ENCODE assay signal across 22 cellular contexts in genomic region chr4:133474511-133474910, GRCh38.
DNase-seq lines count a peak whose midpoint lies in the region; ATAC-seq, FAIRE-seq and TF ChIP-seq lines count a peak whose summit lies in the region.
"Had no signal": no experiment of that assay in that cellular context is flagged by ENCODE, and none has a peak within 500 bp of the region (broad histone marks: within the 10 kb centered on the region; RNA-seq: fewer than 3 reads in every experiment).

No MANE protein-coding gene starts in this region.

- H3K4me1 Mint-ChIP-seq in neural progenitor cell, result peaks cover 20% of the 10 kb centered on the region
- H3K4me1 Mint-ChIP-seq: B cell had no signal

- H3K27me3 Mint-ChIP-seq in neural progenitor cell (ENCODE audit: insufficient read depth, low read depth), result no peaks in the 10 kb centered on the region
- H3K27me3 Mint-ChIP-seq: B cell had no signal

- H3K9me3 ChIP-seq in HAP-1 (no peaks in the 10 kb centered on the region), H1 (ENCODE audit: insufficient read depth in 2 of 2, low read depth in 1 of 2, low read length in 1 of 2) (no peaks in the 10 kb centered on the region), neural progenitor cell (ENCODE audit: low read depth) (no peaks in the 10 kb centered on the region), right atrium auricular region (no peaks in the 10 kb centered on the region)
- H3K9me3 ChIP-seq: BLaER1 treated with 17β-estradiol and CSF1 and Interleukin-3, amounts not matched to agents 10 nM and 100 nM had no signal

- 37% methylated on average over 3 of the region's 3 CpGs; no CpG with 5 or more reads in 1 of the 2 experiments for WGBS in H1 (ENCODE audit: extremely low coverage in 1 of 2, insufficient coverage in 1 of 2, insufficient read length in 1 of 2, insufficient replicate concordance in 2 of 2, low coverage in 1 of 2, low lambda C conversion rate in 2 of 2, missing lambda C conversion rate in 1 of 2), 2 experiments

- H3K56ac ChIP-seq in H1 (replicated peaks; ENCODE audit: insufficient read length, low read depth, low read length), result no peak overlapping the region

- no peaks in the 10 kb centered on the region for H3K36me3 ChIP-seq in HAP-1 (replicated peaks)
- no peaks in the 10 kb centered on the region for H3K36me3 ChIP-seq in H1 (ENCODE audit: control insufficient read depth in 2 of 4, insufficient read depth in 4 of 4, low read length in 3 of 4)
- H3K36me3 ChIP-seq in neural progenitor cell, result no peaks in the 10 kb centered on the region
- no peaks in the 10 kb centered on the region for H3K36me3 ChIP-seq in right atrium auricular region
- H3K36me3 ChIP-seq: BLaER1 treated with 17β-estradiol and CSF1 and Interleukin-3, amounts not matched to agents 10 nM and 100 nM had no signal

- H3K79me2 ChIP-seq in H1 (ENCODE audit: control insufficient read depth in 1 of 2, insufficient read depth in 2 of 2, low read length in 2 of 2), result no peaks in the 10 kb centered on the region
- H3K79me2 ChIP-seq in neural progenitor cell (ENCODE audit: low read depth), result no peaks in the 10 kb centered on the region

- peak overlapping the region; percentile 24 for H3K27ac Mint-ChIP-seq in neural progenitor cell
- H3K27ac Mint-ChIP-seq: B cell; CD8-positive, alpha-beta T cell had no signal

- no peak overlapping the region for H2BK5ac ChIP-seq in H1 (ENCODE audit: low read depth, low read length)

- H2AFZ ChIP-seq in H1 (ENCODE audit: low read length), result no peak overlapping the region
- peak overlapping the region; percentile 47 for H2AFZ ChIP-seq in neural progenitor cell (replicated peaks)

- H3F3A ChIP-seq in neural progenitor cell (ENCODE audit: low read depth), result no peaks in the 10 kb centered on the region

- CTCF ChIA-PET in H1 (lab: Charles Lee; ENCODE audit: partially characterized antibody), result interaction anchor here (0.5 to 1.4 kb wide), 4 partner anchors 9 to 550 kb away, joined by 3 read pairs; no protein-coding TSS in a partner anchor

- TF ChIP-seq EP300 in H1 (IDR thresholded peaks at IDR 0.05; ENCODE audit: borderline replicate concordance in 1 of 2, low read depth in 2 of 2, low read length in 2 of 2), result no peak

- POLR2A ChIA-PET in H1 (lab: Charles Lee; ENCODE audit: partially characterized antibody), result no interaction called here

- no peak overlapping the region for H3K18ac ChIP-seq in H1 (ENCODE audit: extremely low read depth, low read length)

- H4K5ac ChIP-seq in H1 (ENCODE audit: insufficient read length, low read depth, low read length), result no peak overlapping the region

- H3K4me3 Mint-ChIP-seq in neural progenitor cell, result no peak overlapping the region
- H3K4me3 Mint-ChIP-seq: B cell; CD8-positive, alpha-beta T cell had no signal

- peaks cover 10% of the 10 kb centered on the region for H3K4me1 ChIP-seq in HAP-1
- H3K4me1 ChIP-seq in H1 (replicated peaks in 1 of 4; ENCODE audit: control insufficient read depth in 3 of 4, insufficient read depth in 4 of 4, low read length in 3 of 4), result peaks cover 0 to 12% (median 5%) of the 10 kb centered on the region in 4 experiments; a peak in 2 of 7 replicates
- peaks cover 22% of the 10 kb centered on the region for H3K4me1 ChIP-seq in neural progenitor cell
- H3K4me1 ChIP-seq in right atrium auricular region, result no peaks in the 10 kb centered on the region
- H3K4me1 ChIP-seq: BLaER1 treated with 17β-estradiol and CSF1 and Interleukin-3, amounts not matched to agents 10 nM and 100 nM had no signal

- H3K27ac ChIP-seq in H1 (ENCODE audit: low read depth, low read length) (no peak overlapping the region), neural progenitor cell (no peak overlapping the region), right atrium auricular region (no peak overlapping the region)
- H3K27ac ChIP-seq: BLaER1 treated with 17β-estradiol and CSF1 and Interleukin-3, amounts not matched to agents 10 nM and 100 nM had no signal

- FAIRE-seq in H1 (lab: Jason Lieb, UNC), result no peak
- FAIRE-seq: G401.6, GM12891, GM19239, H54, HepG2 had no signal

- no peak overlapping the region for H3K4ac ChIP-seq in H1 (replicated peaks; ENCODE audit: insufficient read length, low read depth, low read length)

- ATAC-seq in HG03159 (IDR thresholded peaks at IDR 0.05; ENCODE audit: unreplicated experiment), result no peak
- ATAC-seq: CD8-positive, alpha-beta T cell; HCT116; HepG2 had no signal

- no peak overlapping the region for H3K23ac ChIP-seq in H1 (ENCODE audit: insufficient read length)

- TF ChIP-seq CTCF in H1 (IDR thresholded peaks at IDR 0.05; ENCODE audit: control extremely low read depth in 1 of 3, insufficient read depth in 1 of 3, low read depth in 1 of 3, low read length in 3 of 3) (no peak), neural progenitor cell (IDR thresholded peaks at IDR 0.05) (no peak), right atrium auricular region (IDR thresholded peaks at IDR 0.05) (no peak)

- H3K27me3 ChIP-seq in HAP-1 (ENCODE audit: low read depth), result no peaks in the 10 kb centered on the region
- H3K27me3 ChIP-seq in H1 (replicated peaks in 1 of 4; ENCODE audit: control insufficient read depth in 3 of 4, extremely low read depth in 1 of 4, insufficient read depth in 3 of 4, low read length in 3 of 4), result no peaks in the 10 kb centered on the region; a peak in 1 of 7 replicates
- no peaks in the 10 kb centered on the region for H3K27me3 ChIP-seq in neural progenitor cell
- H3K27me3 ChIP-seq in right atrium auricular region, result no peaks in the 10 kb centered on the region
- H3K27me3 ChIP-seq: BLaER1 treated with 17β-estradiol and CSF1 and Interleukin-3, amounts not matched to agents 10 nM and 100 nM had no signal

- no peaks in the 10 kb centered on the region for H4K20me1 ChIP-seq in H1 (replicated peaks in 1 of 2; ENCODE audit: control insufficient read depth in 1 of 2, insufficient read depth in 2 of 2, low read length in 2 of 2)
- H4K20me1 ChIP-seq in neural progenitor cell (ENCODE audit: low read depth), result no peaks in the 10 kb centered on the region
- H4K20me1 ChIP-seq: BLaER1 treated with 17β-estradiol and CSF1 and Interleukin-3, amounts not matched to agents 10 nM and 100 nM had no signal

- H3K79me1 ChIP-seq in H1 (ENCODE audit: low read depth, low read length), result no peaks in the 10 kb centered on the region

- H2BK20ac ChIP-seq in H1 (ENCODE audit: low read length), result no peak overlapping the region

- H2BK12ac ChIP-seq in H1 (ENCODE audit: low read depth, low read length), result no peak overlapping the region

- peak overlapping the region; percentile 34 to 35; a peak in 2 of 4 replicates for H3K4me2 ChIP-seq in H1 (ENCODE audit: insufficient read depth in 1 of 2, low read depth in 2 of 2, low read length in 2 of 2)
- no peak overlapping the region for H3K4me2 ChIP-seq in neural progenitor cell
- H3K4me2 ChIP-seq: BLaER1 treated with 17β-estradiol and CSF1 and Interleukin-3, amounts not matched to agents 10 nM and 100 nM had no signal

- H3K14ac ChIP-seq in H1 (ENCODE audit: insufficient read length), result no peak overlapping the region

- no peaks in the 10 kb centered on the region for H3K36me3 Mint-ChIP-seq in neural progenitor cell
- H3K36me3 Mint-ChIP-seq: CD8-positive, alpha-beta T cell had no signal

- no peak overlapping the region for H4K91ac ChIP-seq in H1 (replicated peaks; ENCODE audit: insufficient read length, low read length)

- no peak overlapping the region for H2AK5ac ChIP-seq in H1 (ENCODE audit: low read depth, low read length)

- peak; percentile 40 to 74 for DNase-seq in HAP-1 (ENCODE audit: low spot score in 2 of 2)
- DNase-seq in H1 (ENCODE audit: low read depth in 1 of 2, low spot score in 2 of 2), result no peak
- peak; percentile 52 for DNase-seq in left kidney (ENCODE audit: low read depth, low spot score)
- DNase-seq in neural progenitor cell (ENCODE audit: low spot score), result no peak
- no peak for DNase-seq in right atrium auricular region (ENCODE audit: low spot score)
- DNase-seq in NCI-H2171 treated with DMSO at 0.1 percent for 48 hours (lab: John Stamatoyannopoulos, UW), result no peak
- DNase-seq in HuH-7 (ENCODE audit: low spot score), result no peak
- DNase-seq: Calu3; CD8-positive, alpha-beta T cell; DMS 273 treated with DMSO at 0.1 percent for 48 hours; DND-41; EL; KG1 had no signal

- no peaks in the 10 kb centered on the region for H3K9me3 Mint-ChIP-seq in neural progenitor cell

- H2BK15ac ChIP-seq in H1 (ENCODE audit: low read length), result no peak overlapping the region

- H4K8ac ChIP-seq in H1 (ENCODE audit: extremely low read depth, insufficient read depth, low read length), result no peak overlapping the region

- TF ChIP-seq POLR2A in H1 (IDR thresholded peaks at IDR 0.05; ENCODE audit: control extremely low read depth in 1 of 2, low read depth in 2 of 2, low read length in 2 of 2), result no peak

- no peak overlapping the region for H2BK120ac ChIP-seq in H1 (replicated peaks; ENCODE audit: low read depth, low read length)

- no peaks in the 10 kb centered on the region for H3K23me2 ChIP-seq in H1 (ENCODE audit: low read depth, low read length)

- H3K9ac ChIP-seq in H1 (replicated peaks in 1 of 4; ENCODE audit: extremely low read depth in 1 of 4, low read depth in 3 of 4, low read length in 3 of 4) (no peak overlapping the region), neural progenitor cell (no peak overlapping the region)
- H3K9ac ChIP-seq: BLaER1 treated with 17β-estradiol and CSF1 and Interleukin-3, amounts not matched to agents 10 nM and 100 nM had no signal

- TF ChIP-seq RAD21 in H1 (IDR thresholded peaks at IDR 0.05 in 1 of 2, conservative IDR thresholded peaks at IDR 0.05 in 1 of 2; ENCODE audit: low read depth in 2 of 2, low read length in 2 of 2), result no peak

- in situ Hi-C loops in HAP-1 (cut with MboI; ENCODE audit: low sequenced_read_pairs), result no loop called here

- no peak overlapping the region for H3K4me3 ChIP-seq in HAP-1
- peak overlapping the region in 1 of 4 experiments; percentile 11; a peak in 1 of 8 replicates for H3K4me3 ChIP-seq in H1 (ENCODE audit: extremely low read depth in 1 of 4, insufficient read depth in 2 of 4, low read depth in 3 of 4, low read length in 4 of 4)
- H3K4me3 ChIP-seq in neural progenitor cell, result no peak overlapping the region
- H3K4me3 ChIP-seq in right atrium auricular region, result no peak overlapping the region
- H3K4me3 ChIP-seq: BLaER1 treated with 17β-estradiol and CSF1 and Interleukin-3, amounts not matched to agents 10 nM and 100 nM had no signal

TF ChIP-seq in H1, 55 proteins besides CTCF, POLR2A, EP300 and RAD21 (continues in another document):
- TF ChIP-seq TBP (IDR thresholded peaks at IDR 0.05; ENCODE audit: low read depth, low read length), result no peak
- TF ChIP-seq CREB1 (IDR thresholded peaks at IDR 0.05), result no peak
- TF ChIP-seq SP2 (IDR thresholded peaks at IDR 0.05; ENCODE audit: low read length), result no peak
- TF ChIP-seq MAFK (IDR thresholded peaks at IDR 0.05; ENCODE audit: low read depth, low read length), result no peak
- no peak for TF ChIP-seq CHD1 (IDR thresholded peaks at IDR 0.05; ENCODE audit: low read depth, low read length)
- no peak for TF ChIP-seq PHF8 (conservative IDR thresholded peaks at IDR 0.05; ENCODE audit: low read depth, low read length)
- TF ChIP-seq FOSL1 (IDR thresholded peaks at IDR 0.05; ENCODE audit: insufficient read depth, low read depth, low read length), result no peak

Comparison
In these comparisons a context has a peak if more than half of its experiments do, and no peak if none do; other contexts are left out.
1. DNase-seq: peak in HAP-1 (2 of 2) and left kidney (single experiment); none in H1 (0 of 2), neural progenitor cell (single experiment), right atrium auricular region (single experiment), NCI-H2171 treated with DMSO at 0.1 percent for 48 hours (single experiment) and HuH-7 (single experiment).